ENCODE assay signal across 1 cellular context in genomic region chr2:135985018-135985825, GRCh38.
TF ChIP-seq lines count a peak whose summit lies in the region.

Gene DARS1, minus strand, starts transcription at chr2:135985626. Its CDS starts 158 bp downstream, at chr2:135985468.

TF ChIP-seq in HepG2, 621 proteins besides CTCF, POLR2A, EP300 and RAD21 (continued from another document and continues in another):
- TF ChIP-seq PHB2 (IDR thresholded peaks at IDR 0.05; ENCODE audit: partially characterized antibody) (no peak), IRF9 (CRISPR knock-in tag; IDR thresholded peaks at IDR 0.05; ENCODE audit: borderline replicate concordance) (peak; percentile 98), TRAFD1 (CRISPR knock-in tag; IDR thresholded peaks at IDR 0.05; ENCODE audit: borderline replicate concordance) (0 out of 2 replicates have a peak, but pooled peaks have one; percentile 55), ZNF790 (CRISPR knock-in tag; IDR thresholded peaks at IDR 0.05; ENCODE audit: borderline replicate concordance) (no peak; the same call in 1 of the 2 replicates), PHF20 (CRISPR knock-in tag; IDR thresholded peaks at IDR 0.05) (peak; percentile 79), ZMYM3 (CRISPR knock-in tag; IDR thresholded peaks at IDR 0.05) (no peak; the same call in 1 of the 2 replicates), GTF3A (CRISPR knock-in tag; conservative IDR thresholded peaks at IDR 0.05) (no peak; the same call in 1 of the 2 replicates), ZNF414 (CRISPR knock-in tag; IDR thresholded peaks at IDR 0.05) (peak; percentile 97), CBX1 (IDR thresholded peaks at IDR 0.05; ENCODE audit: low read depth) (no peak), SIN3B (IDR thresholded peaks at IDR 0.05; ENCODE audit: low read length) (0 out of 2 replicates have a peak, but pooled peaks have one; percentile 41), ZNF441 (CRISPR knock-in tag; IDR thresholded peaks at IDR 0.05; ENCODE audit: borderline replicate concordance) (peak; percentile 91; the same call in 1 of the 2 replicates), FOSL1 (CRISPR knock-in tag; IDR thresholded peaks at IDR 0.05; ENCODE audit: borderline replicate concordance) (no peak), BATF2 (CRISPR knock-in tag; IDR thresholded peaks at IDR 0.05) (peak; percentile 91), ZNF121 (CRISPR knock-in tag; IDR thresholded peaks at IDR 0.05) (peak; percentile 5), PBX2 (CRISPR knock-in tag; IDR thresholded peaks at IDR 0.05) (no peak), SOX13 (IDR thresholded peaks at IDR 0.05) (no peak; the same call in 1 of the 2 replicates), SOX13 (CRISPR knock-in tag; conservative IDR thresholded peaks at IDR 0.05 in 1 of 2, IDR thresholded peaks at IDR 0.05 in 1 of 2) (peak; percentile 23 to 40; a peak in 2 of 4 replicates), RARG (CRISPR knock-in tag; IDR thresholded peaks at IDR 0.05; ENCODE audit: low read depth) (peak; percentile 80; the same call in 1 of the 2 replicates), ZNF567 (CRISPR knock-in tag; IDR thresholded peaks at IDR 0.05; ENCODE audit: borderline replicate concordance) (peak; percentile 18; the same call in 1 of the 2 replicates), FOXJ3 (CRISPR knock-in tag; IDR thresholded peaks at IDR 0.05; ENCODE audit: borderline replicate concordance) (peak; percentile 82; the same call in 1 of the 2 replicates), ZNF644 (CRISPR knock-in tag; IDR thresholded peaks at IDR 0.05; ENCODE audit: low read depth) (no peak), U2AF2 (IDR thresholded peaks at IDR 0.05; ENCODE audit: low read depth, low read length) (peak; percentile 54; the same call in 1 of the 2 replicates), SMAD1 (CRISPR knock-in tag; IDR thresholded peaks at IDR 0.05; ENCODE audit: borderline replicate concordance, low read depth) (peak; percentile 99), ZBTB21 (CRISPR knock-in tag; IDR thresholded peaks at IDR 0.05) (peak; percentile 92), U2AF1 (optimal IDR thresholded peaks at IDR 0.05; ENCODE audit: low read depth, low read length) (peak; percentile 57), SP4 (CRISPR knock-in tag; IDR thresholded peaks at IDR 0.05) (peak; percentile 92), MLXIP (CRISPR knock-in tag; IDR thresholded peaks at IDR 0.05; ENCODE audit: borderline replicate concordance) (no peak; the same call in 1 of the 2 replicates), ZFP62 (CRISPR knock-in tag; IDR thresholded peaks at IDR 0.05) (no peak), THAP7 (CRISPR knock-in tag; IDR thresholded peaks at IDR 0.05) (peak; percentile 83; the same call in 1 of the 2 replicates), ZNF275 (CRISPR knock-in tag; IDR thresholded peaks at IDR 0.05; ENCODE audit: borderline replicate concordance) (peak; percentile 94), ZNF501 (CRISPR knock-in tag; IDR thresholded peaks at IDR 0.05) (peak; percentile 99), DPF2 (CRISPR knock-in tag; IDR thresholded peaks at IDR 0.05; ENCODE audit: borderline replicate concordance, low read depth) (no peak; the same call in 1 of the 2 replicates), FUBP1 (CRISPR knock-in tag; IDR thresholded peaks at IDR 0.05; ENCODE audit: borderline replicate concordance) (peak; percentile 55; the same call in 1 of the 2 replicates), CCAR2 (optimal IDR thresholded peaks at IDR 0.05; ENCODE audit: low read depth, low read length) (no peak), ZNF562 (CRISPR knock-in tag; IDR thresholded peaks at IDR 0.05; ENCODE audit: borderline replicate concordance) (no peak), ZBTB49 (CRISPR knock-in tag; IDR thresholded peaks at IDR 0.05; ENCODE audit: borderline replicate concordance) (no peak), ZNF547 (CRISPR knock-in tag; IDR thresholded peaks at IDR 0.05) (peak; percentile 98), CREB3 (CRISPR knock-in tag; IDR thresholded peaks at IDR 0.05) (0 out of 2 replicates have a peak, but pooled peaks have one; percentile 63), PRMT3 (CRISPR knock-in tag; IDR thresholded peaks at IDR 0.05; ENCODE audit: borderline replicate concordance, low read depth) (peak; percentile 19), ZSCAN21 (CRISPR knock-in tag; IDR thresholded peaks at IDR 0.05; ENCODE audit: borderline replicate concordance) (no peak; the same call in 1 of the 2 replicates), CHD4 (IDR thresholded peaks at IDR 0.05; ENCODE audit: borderline replicate concordance, low read length) (no peak), CEBPB (IDR thresholded peaks at IDR 0.05; ENCODE audit: borderline replicate concordance, low read depth, low read length) (no peak), ZC3H4 (CRISPR knock-in tag; IDR thresholded peaks at IDR 0.05; ENCODE audit: borderline replicate concordance) (0 out of 2 replicates have a peak, but pooled peaks have one; percentile 79), NFYB (CRISPR knock-in tag; IDR thresholded peaks at IDR 0.05) (no peak), ZBTB26 (CRISPR knock-in tag; IDR thresholded peaks at IDR 0.05; ENCODE audit: borderline replicate concordance) (peak; percentile 72), ZMYM4 (CRISPR knock-in tag; IDR thresholded peaks at IDR 0.05) (peak; percentile 99), ZNF563 (CRISPR knock-in tag; IDR thresholded peaks at IDR 0.05) (peak; percentile 93; the same call in 1 of the 2 replicates)
